ENCODE assay signal across 1 cellular context in genomic region chr16:50154369-50154947, GRCh38.
TF ChIP-seq lines count a peak whose summit lies in the region.

No MANE protein-coding gene starts in this region.

TF ChIP-seq in HEK293, 187 proteins besides CTCF, POLR2A, EP300 and RAD21 (continued from another document):
- TF ChIP-seq KLF17 (tag by site-specific recombination; IDR thresholded peaks at IDR 0.05): peak; percentile 87
- TF ChIP-seq SALL2 (tag by site-specific recombination; IDR thresholded peaks at IDR 0.05; ENCODE audit: borderline replicate concordance): no peak
- peak; percentile 58; the same call in 1 of the 2 replicates for TF ChIP-seq KLF9 (tag by site-specific recombination; IDR thresholded peaks at IDR 0.05; ENCODE audit: low read depth)
- TF ChIP-seq, protein P1, sequence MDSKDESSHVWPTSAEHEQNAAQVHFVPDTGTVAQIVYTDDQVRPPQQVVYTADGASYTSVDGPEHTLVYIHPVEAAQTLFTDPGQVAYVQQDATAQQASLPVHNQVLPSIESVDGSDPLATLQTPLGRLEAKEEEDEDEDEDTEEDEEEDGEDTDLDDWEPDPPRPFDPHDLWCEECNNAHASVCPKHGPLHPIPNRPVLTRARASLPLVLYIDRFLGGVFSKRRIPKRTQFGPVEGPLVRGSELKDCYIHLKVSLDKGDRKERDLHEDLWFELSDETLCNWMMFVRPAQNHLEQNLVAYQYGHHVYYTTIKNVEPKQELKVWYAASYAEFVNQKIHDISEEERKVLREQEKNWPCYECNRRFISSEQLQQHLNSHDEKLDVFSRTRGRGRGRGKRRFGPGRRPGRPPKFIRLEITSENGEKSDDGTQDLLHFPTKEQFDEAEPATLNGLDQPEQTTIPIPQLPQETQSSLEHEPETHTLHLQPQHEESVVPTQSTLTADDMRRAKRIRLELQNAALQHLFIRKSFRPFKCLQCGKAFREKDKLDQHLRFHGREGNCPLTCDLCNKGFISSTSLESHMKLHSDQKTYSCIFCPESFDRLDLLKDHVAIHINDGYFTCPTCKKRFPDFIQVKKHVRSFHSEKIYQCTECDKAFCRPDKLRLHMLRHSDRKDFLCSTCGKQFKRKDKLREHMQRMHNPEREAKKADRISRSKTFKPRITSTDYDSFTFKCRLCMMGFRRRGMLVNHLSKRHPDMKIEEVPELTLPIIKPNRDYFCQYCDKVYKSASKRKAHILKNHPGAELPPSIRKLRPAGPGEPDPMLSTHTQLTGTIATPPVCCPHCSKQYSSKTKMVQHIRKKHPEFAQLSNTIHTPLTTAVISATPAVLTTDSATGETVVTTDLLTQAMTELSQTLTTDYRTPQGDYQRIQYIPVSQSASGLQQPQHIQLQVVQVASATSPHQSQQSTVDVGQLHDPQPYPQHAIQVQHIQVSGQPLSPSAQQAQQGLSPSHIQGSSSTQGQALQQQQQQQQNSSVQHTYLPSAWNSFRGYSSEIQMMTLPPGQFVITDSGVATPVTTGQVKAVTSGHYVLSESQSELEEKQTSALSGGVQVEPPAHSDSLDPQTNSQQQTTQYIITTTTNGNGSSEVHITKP (tag by site-specific recombination; IDR thresholded peaks at IDR 0.05): peak; percentile 90
- no peak for TF ChIP-seq ZNF707 (tag by site-specific recombination; IDR thresholded peaks at IDR 0.05)
- TF ChIP-seq SETDB1 (IDR thresholded peaks at IDR 0.05; ENCODE audit: insufficient read length, low read length): no peak
- TF ChIP-seq ZNF2 (tag by site-specific recombination; IDR thresholded peaks at IDR 0.05): peak; percentile 8; the same call in 1 of the 2 replicates
- TF ChIP-seq ZXDB (tag by site-specific recombination; IDR thresholded peaks at IDR 0.05): 0 out of 2 replicates have a peak, but pooled peaks have one; percentile 37
- TF ChIP-seq ZNF571 (tag by site-specific recombination; IDR thresholded peaks at IDR 0.05): no peak
- TF ChIP-seq KLF8 (tag by site-specific recombination; IDR thresholded peaks at IDR 0.05): peak; percentile 52; the same call in 1 of the 2 replicates
- TF ChIP-seq ZBTB7A (tag by site-specific recombination; IDR thresholded peaks at IDR 0.05; ENCODE audit: low read depth): no peak
- 0 out of 2 replicates have a peak, but pooled peaks have one; percentile 43 for TF ChIP-seq ZFP37 (tag by site-specific recombination; IDR thresholded peaks at IDR 0.05)
- 0 out of 2 replicates have a peak, but pooled peaks have one; percentile 6 for TF ChIP-seq GLIS1 (tag by site-specific recombination; IDR thresholded peaks at IDR 0.05)
- no peak for TF ChIP-seq ZNF132 (tag by site-specific recombination; IDR thresholded peaks at IDR 0.05; ENCODE audit: borderline replicate concordance)
- TF ChIP-seq, protein P2, sequence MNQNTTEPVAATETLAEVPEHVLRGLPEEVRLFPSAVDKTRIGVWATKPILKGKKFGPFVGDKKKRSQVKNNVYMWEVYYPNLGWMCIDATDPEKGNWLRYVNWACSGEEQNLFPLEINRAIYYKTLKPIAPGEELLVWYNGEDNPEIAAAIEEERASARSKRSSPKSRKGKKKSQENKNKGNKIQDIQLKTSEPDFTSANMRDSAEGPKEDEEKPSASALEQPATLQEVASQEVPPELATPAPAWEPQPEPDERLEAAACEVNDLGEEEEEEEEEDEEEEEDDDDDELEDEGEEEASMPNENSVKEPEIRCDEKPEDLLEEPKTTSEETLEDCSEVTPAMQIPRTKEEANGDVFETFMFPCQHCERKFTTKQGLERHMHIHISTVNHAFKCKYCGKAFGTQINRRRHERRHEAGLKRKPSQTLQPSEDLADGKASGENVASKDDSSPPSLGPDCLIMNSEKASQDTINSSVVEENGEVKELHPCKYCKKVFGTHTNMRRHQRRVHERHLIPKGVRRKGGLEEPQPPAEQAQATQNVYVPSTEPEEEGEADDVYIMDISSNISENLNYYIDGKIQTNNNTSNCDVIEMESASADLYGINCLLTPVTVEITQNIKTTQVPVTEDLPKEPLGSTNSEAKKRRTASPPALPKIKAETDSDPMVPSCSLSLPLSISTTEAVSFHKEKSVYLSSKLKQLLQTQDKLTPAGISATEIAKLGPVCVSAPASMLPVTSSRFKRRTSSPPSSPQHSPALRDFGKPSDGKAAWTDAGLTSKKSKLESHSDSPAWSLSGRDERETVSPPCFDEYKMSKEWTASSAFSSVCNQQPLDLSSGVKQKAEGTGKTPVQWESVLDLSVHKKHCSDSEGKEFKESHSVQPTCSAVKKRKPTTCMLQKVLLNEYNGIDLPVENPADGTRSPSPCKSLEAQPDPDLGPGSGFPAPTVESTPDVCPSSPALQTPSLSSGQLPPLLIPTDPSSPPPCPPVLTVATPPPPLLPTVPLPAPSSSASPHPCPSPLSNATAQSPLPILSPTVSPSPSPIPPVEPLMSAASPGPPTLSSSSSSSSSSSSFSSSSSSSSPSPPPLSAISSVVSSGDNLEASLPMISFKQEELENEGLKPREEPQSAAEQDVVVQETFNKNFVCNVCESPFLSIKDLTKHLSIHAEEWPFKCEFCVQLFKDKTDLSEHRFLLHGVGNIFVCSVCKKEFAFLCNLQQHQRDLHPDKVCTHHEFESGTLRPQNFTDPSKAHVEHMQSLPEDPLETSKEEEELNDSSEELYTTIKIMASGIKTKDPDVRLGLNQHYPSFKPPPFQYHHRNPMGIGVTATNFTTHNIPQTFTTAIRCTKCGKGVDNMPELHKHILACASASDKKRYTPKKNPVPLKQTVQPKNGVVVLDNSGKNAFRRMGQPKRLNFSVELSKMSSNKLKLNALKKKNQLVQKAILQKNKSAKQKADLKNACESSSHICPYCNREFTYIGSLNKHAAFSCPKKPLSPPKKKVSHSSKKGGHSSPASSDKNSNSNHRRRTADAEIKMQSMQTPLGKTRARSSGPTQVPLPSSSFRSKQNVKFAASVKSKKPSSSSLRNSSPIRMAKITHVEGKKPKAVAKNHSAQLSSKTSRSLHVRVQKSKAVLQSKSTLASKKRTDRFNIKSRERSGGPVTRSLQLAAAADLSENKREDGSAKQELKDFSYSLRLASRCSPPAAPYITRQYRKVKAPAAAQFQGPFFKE (tag by site-specific recombination; IDR thresholded peaks at IDR 0.05; ENCODE audit: borderline replicate concordance): 0 out of 2 replicates have a peak, but pooled peaks have one; percentile 45
- TF ChIP-seq SP3 (tag by site-specific recombination; IDR thresholded peaks at IDR 0.05): peak; percentile 72
- TF ChIP-seq ZNF548 (tag by site-specific recombination; IDR thresholded peaks at IDR 0.05): no peak
- TF ChIP-seq ZNF169 (tag by site-specific recombination; IDR thresholded peaks at IDR 0.05): no peak
- TF ChIP-seq ZNF768 (tag by site-specific recombination; IDR thresholded peaks at IDR 0.05): no peak
- TF ChIP-seq, protein P3, sequence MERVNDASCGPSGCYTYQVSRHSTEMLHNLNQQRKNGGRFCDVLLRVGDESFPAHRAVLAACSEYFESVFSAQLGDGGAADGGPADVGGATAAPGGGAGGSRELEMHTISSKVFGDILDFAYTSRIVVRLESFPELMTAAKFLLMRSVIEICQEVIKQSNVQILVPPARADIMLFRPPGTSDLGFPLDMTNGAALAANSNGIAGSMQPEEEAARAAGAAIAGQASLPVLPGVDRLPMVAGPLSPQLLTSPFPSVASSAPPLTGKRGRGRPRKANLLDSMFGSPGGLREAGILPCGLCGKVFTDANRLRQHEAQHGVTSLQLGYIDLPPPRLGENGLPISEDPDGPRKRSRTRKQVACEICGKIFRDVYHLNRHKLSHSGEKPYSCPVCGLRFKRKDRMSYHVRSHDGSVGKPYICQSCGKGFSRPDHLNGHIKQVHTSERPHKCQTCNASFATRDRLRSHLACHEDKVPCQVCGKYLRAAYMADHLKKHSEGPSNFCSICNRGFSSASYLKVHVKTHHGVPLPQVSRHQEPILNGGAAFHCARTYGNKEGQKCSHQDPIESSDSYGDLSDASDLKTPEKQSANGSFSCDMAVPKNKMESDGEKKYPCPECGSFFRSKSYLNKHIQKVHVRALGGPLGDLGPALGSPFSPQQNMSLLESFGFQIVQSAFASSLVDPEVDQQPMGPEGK (tag by site-specific recombination; IDR thresholded peaks at IDR 0.05): peak; percentile 83
- 0 out of 2 replicates have a peak, but pooled peaks have one; percentile 18 for TF ChIP-seq KLF7 (tag by site-specific recombination; IDR thresholded peaks at IDR 0.05; ENCODE audit: borderline replicate concordance)
- TF ChIP-seq ZNF366 (tag by site-specific recombination; conservative IDR thresholded peaks at IDR 0.05): peak; percentile 51
- 0 out of 2 replicates have a peak, but pooled peaks have one; percentile 6 for TF ChIP-seq YY2 (tag by site-specific recombination; IDR thresholded peaks at IDR 0.05)
- peak; percentile 63 for TF ChIP-seq EGR2 (tag by site-specific recombination; IDR thresholded peaks at IDR 0.05; ENCODE audit: low read depth)
- peak; percentile 93 for TF ChIP-seq KLF1 (tag by site-specific recombination; IDR thresholded peaks at IDR 0.05)
